ENCODE assay signal across 7 cellular contexts in the genomic region with DNA sequence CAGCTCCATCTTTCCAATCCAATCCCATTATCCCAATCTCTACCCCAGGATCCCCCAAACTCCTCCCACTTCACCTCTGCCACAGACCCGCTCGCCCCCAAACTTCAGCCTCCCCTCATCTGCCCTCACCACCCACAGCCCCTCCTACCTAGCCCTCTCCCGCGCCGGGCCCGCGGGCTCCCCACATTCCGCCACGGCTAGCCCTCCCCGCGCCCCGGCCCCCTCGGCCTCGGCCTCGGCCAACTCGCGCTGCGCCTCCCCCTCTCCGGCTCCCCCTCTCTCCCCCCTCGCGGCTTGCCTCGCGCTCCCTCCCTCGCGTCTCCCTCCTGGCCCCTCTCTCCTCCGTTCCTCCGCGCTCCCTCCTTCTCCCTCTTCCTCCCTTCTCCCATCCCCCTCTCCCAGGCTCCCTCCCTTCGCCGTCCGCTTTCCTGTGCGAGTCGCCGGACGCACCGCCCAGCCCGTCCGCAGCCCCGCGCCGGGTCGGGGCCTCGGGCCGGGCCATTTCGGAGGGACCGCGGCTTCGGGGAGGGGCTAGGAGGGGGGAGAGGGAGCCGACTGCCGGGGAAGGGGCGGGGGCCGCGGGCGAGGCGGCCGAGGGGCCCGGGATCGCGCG.
DNase-seq lines count a peak whose midpoint lies in the region; TF ChIP-seq lines count a peak whose summit lies in the region.

A gene with protein sequence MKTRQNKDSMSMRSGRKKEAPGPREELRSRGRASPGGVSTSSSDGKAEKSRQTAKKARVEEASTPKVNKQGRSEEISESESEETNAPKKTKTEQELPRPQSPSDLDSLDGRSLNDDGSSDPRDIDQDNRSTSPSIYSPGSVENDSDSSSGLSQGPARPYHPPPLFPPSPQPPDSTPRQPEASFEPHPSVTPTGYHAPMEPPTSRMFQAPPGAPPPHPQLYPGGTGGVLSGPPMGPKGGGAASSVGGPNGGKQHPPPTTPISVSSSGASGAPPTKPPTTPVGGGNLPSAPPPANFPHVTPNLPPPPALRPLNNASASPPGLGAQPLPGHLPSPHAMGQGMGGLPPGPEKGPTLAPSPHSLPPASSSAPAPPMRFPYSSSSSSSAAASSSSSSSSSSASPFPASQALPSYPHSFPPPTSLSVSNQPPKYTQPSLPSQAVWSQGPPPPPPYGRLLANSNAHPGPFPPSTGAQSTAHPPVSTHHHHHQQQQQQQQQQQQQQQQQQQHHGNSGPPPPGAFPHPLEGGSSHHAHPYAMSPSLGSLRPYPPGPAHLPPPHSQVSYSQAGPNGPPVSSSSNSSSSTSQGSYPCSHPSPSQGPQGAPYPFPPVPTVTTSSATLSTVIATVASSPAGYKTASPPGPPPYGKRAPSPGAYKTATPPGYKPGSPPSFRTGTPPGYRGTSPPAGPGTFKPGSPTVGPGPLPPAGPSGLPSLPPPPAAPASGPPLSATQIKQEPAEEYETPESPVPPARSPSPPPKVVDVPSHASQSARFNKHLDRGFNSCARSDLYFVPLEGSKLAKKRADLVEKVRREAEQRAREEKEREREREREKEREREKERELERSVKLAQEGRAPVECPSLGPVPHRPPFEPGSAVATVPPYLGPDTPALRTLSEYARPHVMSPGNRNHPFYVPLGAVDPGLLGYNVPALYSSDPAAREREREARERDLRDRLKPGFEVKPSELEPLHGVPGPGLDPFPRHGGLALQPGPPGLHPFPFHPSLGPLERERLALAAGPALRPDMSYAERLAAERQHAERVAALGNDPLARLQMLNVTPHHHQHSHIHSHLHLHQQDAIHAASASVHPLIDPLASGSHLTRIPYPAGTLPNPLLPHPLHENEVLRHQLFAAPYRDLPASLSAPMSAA (N-terminal part only) (plus strand): TSS at position 581 of the 613 bp plus-strand sequence. CDS start 6,043 bp downstream, outside the sequence.

- TF ChIP-seq CTCF in LNCaP clone FGC (IDR thresholded peaks at IDR 0.05; ENCODE audit: control insufficient read depth, extremely low read depth, insufficient read depth): no peak

- H3K4me3 ChIP-seq in LNCaP clone FGC (ENCODE audit: low read depth, low read length): peak within 1 kb of the TSS; percentile 89

- DNase-seq in GF-D8 (lab: John Stamatoyannopoulos, UW): peak; percentile 26
- no peak for DNase-seq in LNCaP clone FGC (ENCODE audit: low read depth)
- DNase-seq in T-helper 9 cell: peak; percentile 46
- DNase-seq in dedifferentiated amniotic fluid mesenchymal stem cell (ENCODE audit: extremely low spot score): peak; percentile 61
- peak; percentile 76 for DNase-seq in kidney tubule cell (ENCODE audit: low spot score)
- peak; percentile 57 to 62 for DNase-seq in stimulated activated CD4-positive, alpha-beta T cell treated with anti-CD3 and anti-CD28 coated beads, Interleukin-2, amount 100 ng/mL, for 24 hours
- no peak for DNase-seq in NK-92 treated with Interleukin-12 subunit alpha and Interleukin-12 subunit beta, amount 100 ng/mL, for 24 hours (lab: John Stamatoyannopoulos, UW)

Comparison
In these comparisons a context has a peak if more than half of its experiments do, and no peak if none do; other contexts are left out.
1. DNase-seq: peak in GF-D8 (single experiment), T-helper 9 cell (single experiment), dedifferentiated amniotic fluid mesenchymal stem cell (single experiment), kidney tubule cell (single experiment) and stimulated activated CD4-positive, alpha-beta T cell treated with anti-CD3 and anti-CD28 coated beads, Interleukin-2, amount 100 ng/mL, for 24 hours (2 of 2); none in LNCaP clone FGC (single experiment) and NK-92 treated with Interleukin-12 subunit alpha and Interleukin-12 subunit beta, amount 100 ng/mL, for 24 hours (single experiment).